ENCODE assay signal across 8 cellular contexts in the genomic region with DNA sequence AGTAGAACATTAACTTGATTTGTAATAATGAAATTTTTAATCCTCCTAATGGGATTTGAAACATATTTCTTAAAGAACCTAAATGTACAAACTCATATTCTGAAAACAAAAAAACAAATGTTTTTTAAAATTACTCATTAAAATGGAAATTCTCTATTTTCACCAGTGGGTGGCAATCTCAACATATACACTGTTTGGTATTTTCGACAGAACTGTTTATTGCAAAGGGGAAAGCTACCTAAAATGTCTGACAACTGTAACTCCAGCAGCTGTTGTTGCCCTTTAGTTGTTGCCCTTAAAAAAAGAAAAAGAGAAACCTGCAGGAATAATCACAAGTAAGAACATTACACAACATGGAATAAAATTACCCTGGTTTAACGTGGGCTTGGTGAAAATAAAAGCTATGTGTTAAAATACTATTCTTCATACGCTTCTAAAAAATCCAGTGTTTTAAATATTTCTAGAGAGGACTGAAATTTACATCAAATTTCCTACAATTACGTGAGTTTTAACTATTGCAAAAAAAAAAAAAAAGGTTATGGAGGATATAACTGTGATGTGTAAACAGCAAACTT. TPM values are rescaled to one million over a fixed set of nuclear protein-coding genes. Genes with fewer than 3 reads are reported as not detected.
DNase-seq lines count a peak whose midpoint lies in the region; ATAC-seq and TF ChIP-seq lines count a peak whose summit lies in the region.

No MANE protein-coding gene starts in this region.

- no peak overlapping the region for H3K9ac ChIP-seq in endodermal cell (ENCODE audit: extremely low read depth, low read length, poor library complexity, severe bottlenecking)

- POLR2A ChIA-PET in naive thymus-derived CD8-positive, alpha-beta T cell (lab: Charles Lee) = interaction anchor here (0.7 kb wide), 1 partner anchor 154 kb away, joined by 3 read pairs; no protein-coding TSS in a partner anchor

- no peaks in the 10 kb centered on the region for H3K4me1 Mint-ChIP-seq in CD4-positive, CD25-positive, alpha-beta regulatory T cell
- H3K4me1 Mint-ChIP-seq in endodermal cell = peaks cover 30% of the 10 kb centered on the region
- H3K4me1 Mint-ChIP-seq in naive thymus-derived CD8-positive, alpha-beta T cell = no peaks in the 10 kb centered on the region
- peaks cover 1% of the 10 kb centered on the region for H3K4me1 Mint-ChIP-seq in activated T-cell treated with anti-CD3 and anti-CD28 coated beads, Interleukin-2, amount 50 U/mL, for 24 hours (ENCODE audit: low read depth)

- peaks cover 3% of the 10 kb centered on the region for H3K27me3 ChIP-seq in CD4-positive, CD25-positive, alpha-beta regulatory T cell (ENCODE audit: control insufficient read depth, insufficient read depth, low read length)
- H3K27me3 ChIP-seq in endodermal cell (ENCODE audit: control insufficient read depth, insufficient read depth, low read length, poor library complexity, severe bottlenecking) = no peaks in the 10 kb centered on the region

- no peaks in the 10 kb centered on the region for H3K9me3 ChIP-seq in CD4-positive, CD25-positive, alpha-beta regulatory T cell (ENCODE audit: control insufficient read depth in 2 of 2, low read length in 2 of 2)
- no peaks in the 10 kb centered on the region for H3K9me3 ChIP-seq in endodermal cell (ENCODE audit: control insufficient read depth, low read length)

- ATAC-seq in CD4-positive, CD25-positive, alpha-beta regulatory T cell (ENCODE audit: low read depth in 2 of 2) = peak in 1 of 2 donors; percentile 28
- peak; percentile 72 for ATAC-seq in GM19043 (IDR thresholded peaks at IDR 0.05; ENCODE audit: low read depth, unreplicated experiment)
- peak; percentile 35 to 52 for ATAC-seq in naive thymus-derived CD8-positive, alpha-beta T cell
- ATAC-seq in HG02938 (IDR thresholded peaks at IDR 0.05; ENCODE audit: unreplicated experiment) = no peak

- H3K27ac ChIP-seq in CD4-positive, CD25-positive, alpha-beta regulatory T cell (ENCODE audit: insufficient read depth, low read length, poor library complexity, severe bottlenecking) = no peak overlapping the region
- no peak overlapping the region for H3K27ac ChIP-seq in endodermal cell (ENCODE audit: low read depth, low read length)

- peak; percentile 75 for TF ChIP-seq CTCF in endodermal cell (conservative IDR thresholded peaks at IDR 0.05)

- WGBS in endodermal cell (ENCODE audit: insufficient coverage in 1 of 2, insufficient read length in 1 of 2), 2 experiments = 8 to 29% methylated on average over 1 of the region's 4 CpGs

- peaks cover 8% of the 10 kb centered on the region for H3K27me3 Mint-ChIP-seq in CD4-positive, CD25-positive, alpha-beta regulatory T cell
- no peaks in the 10 kb centered on the region for H3K27me3 Mint-ChIP-seq in endodermal cell (ENCODE audit: insufficient read depth)
- peaks cover 2 to 14% (median 6%) of the 10 kb centered on the region in 5 donors for H3K27me3 Mint-ChIP-seq in naive thymus-derived CD8-positive, alpha-beta T cell
- H3K27me3 Mint-ChIP-seq in activated T-cell treated with anti-CD3 and anti-CD28 coated beads, Interleukin-2, amount 50 U/mL, for 24 hours = peaks cover 30% of the 10 kb centered on the region

- peak in 2 of 3 donors; percentile 20 to 38 for DNase-seq in CD4-positive, CD25-positive, alpha-beta regulatory T cell
- DNase-seq in HT1080 (ENCODE audit: low read depth) (peak; percentile 23), OCI-M1 (lab: John Stamatoyannopoulos, UW) (peak; percentile 86), endodermal cell (no peak)
- peak in 3 of 10 donors; percentile 28 to 46 (median 41) for DNase-seq in naive thymus-derived CD8-positive, alpha-beta T cell
- DNase-seq in activated T-cell treated with anti-CD3 and anti-CD28 coated beads, Interleukin-2, amount 50 U/mL, for 24 hours = no peak

- H3K27ac Mint-ChIP-seq in CD4-positive, CD25-positive, alpha-beta regulatory T cell = no peak overlapping the region
- H3K27ac Mint-ChIP-seq in endodermal cell = no peak overlapping the region
- H3K27ac Mint-ChIP-seq in naive thymus-derived CD8-positive, alpha-beta T cell = no peak overlapping the region
- H3K27ac Mint-ChIP-seq in activated T-cell treated with anti-CD3 and anti-CD28 coated beads, Interleukin-2, amount 50 U/mL, for 24 hours = no peak overlapping the region

- no peak overlapping the region for H3K4me3 Mint-ChIP-seq in CD4-positive, CD25-positive, alpha-beta regulatory T cell
- H3K4me3 Mint-ChIP-seq in endodermal cell = no peak overlapping the region
- no peak overlapping the region for H3K4me3 Mint-ChIP-seq in naive thymus-derived CD8-positive, alpha-beta T cell
- H3K4me3 Mint-ChIP-seq in activated T-cell treated with anti-CD3 and anti-CD28 coated beads, Interleukin-2, amount 50 U/mL, for 24 hours = no peak overlapping the region

- no peaks in the 10 kb centered on the region for H3K36me3 ChIP-seq in CD4-positive, CD25-positive, alpha-beta regulatory T cell (ENCODE audit: control insufficient read depth, insufficient read depth, low read length)
- no peaks in the 10 kb centered on the region for H3K36me3 ChIP-seq in endodermal cell (ENCODE audit: control insufficient read depth, insufficient read depth, low read length)

- H3K4me3 ChIP-seq in CD4-positive, CD25-positive, alpha-beta regulatory T cell (ENCODE audit: low read depth, low read length) = no peak overlapping the region
- no peak overlapping the region for H3K4me3 ChIP-seq in endodermal cell (ENCODE audit: low read length)

- no peaks in the 10 kb centered on the region for H3K4me1 ChIP-seq in CD4-positive, CD25-positive, alpha-beta regulatory T cell (ENCODE audit: control insufficient read depth, insufficient read depth, low read length, poor library complexity, severe bottlenecking)
- peaks cover 6% of the 10 kb centered on the region for H3K4me1 ChIP-seq in endodermal cell (ENCODE audit: control insufficient read depth, insufficient read depth, low read length)

- H3K36me3 Mint-ChIP-seq in CD4-positive, CD25-positive, alpha-beta regulatory T cell = no peaks in the 10 kb centered on the region
- H3K36me3 Mint-ChIP-seq in endodermal cell (ENCODE audit: low read depth) = no peaks in the 10 kb centered on the region
- H3K36me3 Mint-ChIP-seq in naive thymus-derived CD8-positive, alpha-beta T cell = no peaks in the 10 kb centered on the region
- H3K36me3 Mint-ChIP-seq in activated T-cell treated with anti-CD3 and anti-CD28 coated beads, Interleukin-2, amount 50 U/mL, for 24 hours (ENCODE audit: low read depth) = no peaks in the 10 kb centered on the region

- no peaks in the 10 kb centered on the region for H3K9me3 Mint-ChIP-seq in CD4-positive, CD25-positive, alpha-beta regulatory T cell
- peaks cover 3% of the 10 kb centered on the region for H3K9me3 Mint-ChIP-seq in endodermal cell
- H3K9me3 Mint-ChIP-seq in naive thymus-derived CD8-positive, alpha-beta T cell = no peaks in the 10 kb centered on the region
- no peaks in the 10 kb centered on the region for H3K9me3 Mint-ChIP-seq in activated T-cell treated with anti-CD3 and anti-CD28 coated beads, Interleukin-2, amount 50 U/mL, for 24 hours

RNA-seq across cellular contexts. Expression of a gene that starts 54.5 kb away (rescaled TPM):
- total RNA-seq in CD4-positive, CD25-positive, alpha-beta regulatory T cell = not detected
- not detected for polyA plus RNA-seq in CD4-positive, CD25-positive, alpha-beta regulatory T cell
- total RNA-seq in HT1080 (2014; rRNA removed; shearing (Covaris generic)) = 0.26 and 0.47 TPM in 2 replicates
- 2.5 and 3.2 TPM in 2 replicates for polyA plus RNA-seq in HT1080 (2015; cell fraction: cytosol; rRNA removed)
- 18.5 and 22.6 TPM in 2 replicates for polyA plus RNA-seq in HT1080 (2015; cell fraction: nucleus; rRNA removed)
- total RNA-seq in endodermal cell = 10 to 100 TPM; 42.2 to 99.7 TPM
- polyA plus RNA-seq in endodermal cell (2013, experiment 1 of 2) = 251 TPM
- polyA plus RNA-seq in endodermal cell (2013, experiment 2 of 2) = 245 TPM
- total RNA-seq in naive thymus-derived CD8-positive, alpha-beta T cell = not detected
- polyA plus RNA-seq in naive thymus-derived CD8-positive, alpha-beta T cell = not detected

Comparison
In these comparisons a context has a peak if more than half of its experiments do, and no peak if none do; other contexts are left out.
1. DNase-seq: peak in CD4-positive, CD25-positive, alpha-beta regulatory T cell (2 of 3), HT1080 (single experiment) and OCI-M1 (single experiment); none in endodermal cell (single experiment) and activated T-cell treated with anti-CD3 and anti-CD28 coated beads, Interleukin-2, amount 50 U/mL, for 24 hours (single experiment).
2. RNA of a gene that starts 54.5 kb away (total RNA-seq): 42.2 to 99.7 TPM in endodermal cell; not detected in CD4-positive, CD25-positive, alpha-beta regulatory T cell (single experiment), 0.26 to 0.47 TPM in HT1080 and not detected in naive thymus-derived CD8-positive, alpha-beta T cell; every median in the first group is over 10 times any median in the second.